Comparison of ENCODE assay signal across 13 cellular contexts in genomic region chr5:149367972-149368645, GRCh38. TPM values are rescaled to one million over a fixed set of nuclear protein-coding genes. Genes with fewer than 3 reads are reported as not detected.
"Had no signal": no experiment of that assay in that cellular context is flagged by ENCODE, and none has a peak within 500 bp of the region (broad histone marks: within the 10 kb centered on the region; RNA-seq: fewer than 3 reads in every experiment).

No MANE protein-coding gene starts in this region.

- H3K27ac ChIP-seq: colonic mucosa, hepatocyte, right atrium auricular region, WERI-Rb-1 had no signal

- H3K27me3 ChIP-seq: colonic mucosa, hepatocyte, neutrophil, right atrium auricular region, spleen had no signal

- H3K4me1 ChIP-seq: colonic mucosa had no signal

- H3K79me2 ChIP-seq: hepatocyte had no signal

- H2AFZ ChIP-seq: hepatocyte had no signal

- H3K36me3 ChIP-seq: colonic mucosa, neutrophil, right atrium auricular region, WERI-Rb-1 had no signal

- H3K9me3 ChIP-seq: colonic mucosa, neutrophil, right atrium auricular region, spleen had no signal

- H3K36me3 Mint-ChIP-seq: mesothelial cell of epicardium had no signal

- DNase-seq: left ventricle myocardium superior, spleen had no signal

- H3K4me3 Mint-ChIP-seq: activated CD4-positive, alpha-beta memory T cell treated with anti-CD3 and anti-CD28 coated beads, Interleukin-2, amount 10 ng/mL, durations not matched to agents 7 days and 5 days; activated CD4-positive, alpha-beta T cell treated with anti-CD3 and anti-CD28 coated beads for 36 hours; mesothelial cell of epicardium had no signal

- H3K27ac Mint-ChIP-seq: activated CD4-positive, alpha-beta memory T cell treated with anti-CD3 and anti-CD28 coated beads, Interleukin-2, amount 10 ng/mL, durations not matched to agents 7 days and 5 days; activated CD4-positive, alpha-beta T cell treated with anti-CD3 and anti-CD28 coated beads for 36 hours; mesothelial cell of epicardium had no signal

- H3K4me2 ChIP-seq: hepatocyte had no signal

- H3K27me3 Mint-ChIP-seq: activated CD4-positive, alpha-beta memory T cell treated with anti-CD3 and anti-CD28 coated beads, Interleukin-2, amount 10 ng/mL, durations not matched to agents 7 days and 5 days; activated CD4-positive, alpha-beta T cell treated with anti-CD3 and anti-CD28 coated beads for 36 hours had no signal

- H3K9me3 Mint-ChIP-seq: activated CD4-positive, alpha-beta memory T cell treated with anti-CD3 and anti-CD28 coated beads, Interleukin-2, amount 10 ng/mL, durations not matched to agents 7 days and 5 days; mesothelial cell of epicardium had no signal

- H3K4me3 ChIP-seq: colonic mucosa, hepatocyte, right atrium auricular region, spleen had no signal

RNA-seq across cellular contexts. Expression of gene IL17B, which starts 11.0 kb away (rescaled TPM):
- total RNA-seq: activated CD4-positive, alpha-beta memory T cell treated with anti-CD3 and anti-CD28 coated beads, Interleukin-2, amount 10 ng/mL, durations not matched to agents 7 days and 5 days; activated CD4-positive, alpha-beta T cell treated with anti-CD3 and anti-CD28 coated beads for 36 hours; endothelial cell of umbilical vein; hepatocyte; kidney epithelial cell; left ventricle myocardium superior; mesothelial cell of epicardium; ureter had no signal
- polyA plus RNA-seq: endothelial cell of umbilical vein, hepatocyte had no signal
